31 cellular contexts compared by ENCODE assay signal in the genomic region with DNA sequence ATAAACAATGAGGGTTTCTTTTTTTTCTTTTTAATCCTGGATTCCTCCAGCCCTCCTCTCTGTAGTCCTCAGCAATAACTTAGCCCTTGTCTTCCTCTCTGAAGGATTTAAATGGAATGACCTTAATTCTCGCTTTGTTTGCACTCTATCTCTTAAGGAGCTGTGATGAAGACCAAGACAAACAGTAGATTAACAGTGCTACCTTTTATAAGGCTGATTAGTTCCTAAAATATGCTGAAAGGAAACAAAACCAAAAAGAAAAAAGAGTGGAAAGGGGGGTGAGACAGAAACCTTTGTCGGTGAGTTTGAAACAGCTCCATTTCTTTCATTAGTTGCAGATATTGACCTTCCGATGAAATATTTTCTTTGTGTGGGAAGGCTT. TPM values are rescaled to one million over a fixed set of nuclear protein-coding genes. Genes with fewer than 3 reads are reported as not detected.
"Had no signal": no experiment of that assay in that cellular context is flagged by ENCODE, and none has a peak within 500 bp of the region (broad histone marks: within the 10 kb centered on the region; RNA-seq: fewer than 3 reads in every experiment).

No MANE protein-coding gene starts in this region.

- H3K36me3 ChIP-seq: breast epithelium, esophagus muscularis mucosa had no signal

- H3K36me3 Mint-ChIP-seq: activated naive CD8-positive, alpha-beta T cell treated with anti-CD3 and anti-CD28 coated beads, Interleukin-2, amount 10 ng/mL, durations not matched to agents 7 days and 5 days; stimulated activated naive B cell treated with anti-CD40 and anti-IgM and Interleukin-4, amounts not matched to agents 10 μg/mL and 1 μg/mL and 100 μg/mL, for 72 hours; type B pancreatic cell had no signal

- DNase-seq: activated CD4-positive, alpha-beta T cell treated with anti-CD3 and anti-CD28 coated beads for 4 hours; activated CD4-positive, alpha-beta T cell treated with anti-CD3 and anti-CD28 coated beads, Interleukin-2, amount 50 U/mL, for 48 hours; activated CD4-positive, CD25-positive, alpha-beta regulatory T cell; activated effector memory CD4-positive, alpha-beta T cell treated with Interleukin-2 at 50 U/mL for 16 hours; activated naive CD4-positive, alpha-beta T cell treated with anti-CD3 and anti-CD28 coated beads for 36 hours; activated naive CD8-positive, alpha-beta T cell treated with anti-CD3 and anti-CD28 coated beads, Interleukin-2, amount 10 ng/mL, durations not matched to agents 7 days and 5 days; activated T-cell treated with anti-CD3 and anti-CD28 coated beads, Interleukin-2, amount 50 U/mL, for 48 hours; amniotic stem cell; dorsolateral prefrontal cortex; effector memory CD8-positive, alpha-beta T cell; glutamatergic neuron; hippocampal formation; left ventricle myocardium superior; mesenchymal stem cell; nephron progenitor cell; occipital lobe; retina; stimulated activated CD4-positive, alpha-beta T cell treated with anti-CD3 and anti-CD28 coated beads, Interleukin-2, amount 100 ng/mL, for 48 hours; stimulated activated CD8-positive, alpha-beta memory T cell treated with anti-CD3 and anti-CD28 coated beads, Interleukin-4, amount 100 ng/mL, for 48 hours; stimulated activated naive B cell treated with anti-CD40 and anti-IgM and Interleukin-4, amounts not matched to agents 10 μg/mL and 1 μg/mL and 100 μg/mL, for 72 hours; T1000; testis had no signal

- H3K9me3 Mint-ChIP-seq: activated naive CD4-positive, alpha-beta T cell treated with anti-CD3 and anti-CD28 coated beads for 36 hours; activated naive CD8-positive, alpha-beta T cell treated with anti-CD3 and anti-CD28 coated beads, Interleukin-2, amount 10 ng/mL, durations not matched to agents 7 days and 5 days; central memory CD8-positive, alpha-beta T cell; nephron progenitor cell; stimulated activated naive B cell treated with anti-CD40 and anti-IgM and Interleukin-4, amounts not matched to agents 10 μg/mL and 1 μg/mL and 100 μg/mL, for 72 hours; T-helper 1 cell treated with Interleukin-12 subunit alpha and Interleukin-12 subunit beta and Interleukin-4 antibody, amounts not matched to agents 30 μg/mL and 1 μg/mL, for 36 hours; type B pancreatic cell had no signal

- H3K27ac ChIP-seq: breast epithelium, esophagus muscularis mucosa, testis had no signal

- H3K4me3 ChIP-seq: breast epithelium, dorsolateral prefrontal cortex, esophagus muscularis mucosa, testis had no signal

- H3K4me1 Mint-ChIP-seq: activated naive CD8-positive, alpha-beta T cell treated with anti-CD3 and anti-CD28 coated beads, Interleukin-2, amount 10 ng/mL, durations not matched to agents 7 days and 5 days; central memory CD8-positive, alpha-beta T cell; nephron progenitor cell; stimulated activated naive B cell treated with anti-CD40 and anti-IgM and Interleukin-4, amounts not matched to agents 10 μg/mL and 1 μg/mL and 100 μg/mL, for 72 hours had no signal

- H3K27ac Mint-ChIP-seq: activated naive CD4-positive, alpha-beta T cell treated with anti-CD3 and anti-CD28 coated beads for 36 hours; activated naive CD8-positive, alpha-beta T cell treated with anti-CD3 and anti-CD28 coated beads, Interleukin-2, amount 10 ng/mL, durations not matched to agents 7 days and 5 days; effector memory CD8-positive, alpha-beta T cell; nephron progenitor cell; stimulated activated naive B cell treated with anti-CD40 and anti-IgM and Interleukin-4, amounts not matched to agents 10 μg/mL and 1 μg/mL and 100 μg/mL, for 72 hours; T-helper 1 cell treated with Interleukin-12 subunit alpha and Interleukin-12 subunit beta and Interleukin-4 antibody, amounts not matched to agents 30 μg/mL and 1 μg/mL, for 36 hours; type B pancreatic cell had no signal

- H3K4me3 Mint-ChIP-seq: activated naive CD4-positive, alpha-beta T cell treated with anti-CD3 and anti-CD28 coated beads for 36 hours; activated naive CD8-positive, alpha-beta T cell treated with anti-CD3 and anti-CD28 coated beads, Interleukin-2, amount 10 ng/mL, durations not matched to agents 7 days and 5 days; central memory CD8-positive, alpha-beta T cell; effector memory CD8-positive, alpha-beta T cell; nephron progenitor cell; stimulated activated naive B cell treated with anti-CD40 and anti-IgM and Interleukin-4, amounts not matched to agents 10 μg/mL and 1 μg/mL and 100 μg/mL, for 72 hours; T-helper 1 cell treated with Interleukin-12 subunit alpha and Interleukin-12 subunit beta and Interleukin-4 antibody, amounts not matched to agents 30 μg/mL and 1 μg/mL, for 36 hours; type B pancreatic cell had no signal

- H3K27me3 ChIP-seq: testis had no signal

- H3K4me1 ChIP-seq: breast epithelium, esophagus muscularis mucosa, testis had no signal

- H3K9me3 ChIP-seq: breast epithelium, esophagus muscularis mucosa, testis had no signal

- ATAC-seq: effector memory CD8-positive, alpha-beta T cell; left ventricle myocardium superior; stimulated activated naive B cell treated with anti-CD40 and anti-IgM and Interleukin-4, amounts not matched to agents 10 μg/mL and 1 μg/mL and 100 μg/mL, for 72 hours had no signal

RNA-seq across cellular contexts. Expression of a gene that starts 38.7 kb away (rescaled TPM):
- total RNA-seq: activated naive CD4-positive, alpha-beta T cell treated with anti-CD3 and anti-CD28 coated beads for 36 hours; activated naive CD8-positive, alpha-beta T cell treated with anti-CD3 and anti-CD28 coated beads, Interleukin-2, amount 10 ng/mL, durations not matched to agents 7 days and 5 days; breast epithelium; dorsolateral prefrontal cortex; esophagus muscularis mucosa; frontal cortex; left ventricle myocardium superior; mononuclear cell; myocyte; occipital lobe; posterior vena cava; testis had no signal
